Comparison of ENCODE assay signal across 22 cellular contexts in the genomic region with DNA sequence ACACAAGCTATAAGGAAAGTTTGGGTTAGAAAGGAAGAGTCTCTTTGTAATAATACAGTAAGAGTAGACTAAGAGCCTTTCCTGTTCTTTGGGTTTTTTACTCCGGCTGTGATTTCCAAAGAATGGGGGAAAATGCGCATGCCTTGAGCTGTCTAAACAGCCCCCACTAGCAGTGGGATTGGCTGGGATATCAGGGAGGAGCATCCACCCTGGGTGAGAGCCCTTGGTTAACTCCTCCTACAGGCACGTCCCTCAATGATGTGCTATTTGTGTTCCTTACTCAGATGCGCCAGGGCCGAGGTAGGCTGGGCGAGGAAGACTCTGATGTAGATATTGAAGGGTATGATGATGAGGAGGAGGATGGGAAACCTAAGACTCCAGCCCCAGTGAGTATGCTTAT.
A peak's percentile ranks its signal among the peaks of the same experiment; 100 is the strongest.
DNase-seq lines count a peak whose midpoint lies in the region; ATAC-seq, FAIRE-seq and TF ChIP-seq lines count a peak whose summit lies in the region.
"Had no signal": no experiment of that assay in that cellular context is flagged by ENCODE, and none has a peak within 500 bp of the region (broad histone marks: within the 10 kb centered on the region; RNA-seq: fewer than 3 reads in every experiment).

No MANE protein-coding gene starts in this region.

- H3K4me3 Mint-ChIP-seq in astrocyte (ENCODE audit: unreplicated experiment): no peak overlapping the region
- H3K4me3 Mint-ChIP-seq: CD14-positive monocyte; CD4-positive, alpha-beta T cell; CD8-positive, alpha-beta memory T cell; HFFc6 had no signal

- H4K20me1 ChIP-seq in astrocyte (ENCODE audit: insufficient read depth, low read length): no peaks in the 10 kb centered on the region

- H3K27me3 ChIP-seq in H7 (ENCODE audit: control insufficient read depth, insufficient read depth, low read length): no peaks in the 10 kb centered on the region
- H3K27me3 ChIP-seq in astrocyte (ENCODE audit: insufficient read depth, low read length): no peaks in the 10 kb centered on the region
- H3K27me3 ChIP-seq: BE2C had no signal

- no peaks in the 10 kb centered on the region for H3K4me1 ChIP-seq in astrocyte (ENCODE audit: insufficient read depth, low read length)
- H3K4me1 ChIP-seq: A549; BE2C; BLaER1 treated with 17β-estradiol and CSF1 and Interleukin-3, amounts not matched to agents 10 nM and 100 nM; HAP-1 had no signal

- no peak overlapping the region for H3K9ac ChIP-seq in astrocyte (ENCODE audit: low read length)
- H3K9ac ChIP-seq: BLaER1 treated with 17β-estradiol and CSF1 and Interleukin-3, amounts not matched to agents 10 nM and 100 nM had no signal

- ATAC-seq in HG03135 (IDR thresholded peaks at IDR 0.05; ENCODE audit: unreplicated experiment): no peak
- ATAC-seq in GM19324 (IDR thresholded peaks at IDR 0.05; ENCODE audit: low FRiP score, unreplicated experiment): no peak
- no peak for ATAC-seq in GM18519 (IDR thresholded peaks at IDR 0.05; ENCODE audit: low FRiP score, unreplicated experiment)
- ATAC-seq: A549, GM12878 had no signal

- no peak for TF ChIP-seq CTCF in astrocyte (IDR thresholded peaks at IDR 0.05; ENCODE audit: insufficient read depth, low read depth, low read length)

- no peak overlapping the region for H3K27ac Mint-ChIP-seq in astrocyte (ENCODE audit: unreplicated experiment)
- H3K27ac Mint-ChIP-seq: CD4-positive, alpha-beta T cell; HFFc6 had no signal

- H2AFZ ChIP-seq in astrocyte (ENCODE audit: low read depth, low read length): no peak overlapping the region

- no peaks in the 10 kb centered on the region for H3K9me3 ChIP-seq in astrocyte (ENCODE audit: insufficient read depth, low read depth, low read length)
- H3K9me3 ChIP-seq: A549; BE2C; BLaER1 treated with 17β-estradiol and CSF1 and Interleukin-3, amounts not matched to agents 10 nM and 100 nM; HAP-1 had no signal

- H3K9me3 Mint-ChIP-seq in astrocyte (ENCODE audit: unreplicated experiment): no peaks in the 10 kb centered on the region
- H3K9me3 Mint-ChIP-seq: CD14-positive monocyte; CD4-positive, alpha-beta T cell; CD8-positive, alpha-beta memory T cell; HFFc6 had no signal

- no peak overlapping the region for H3K27ac ChIP-seq in astrocyte (ENCODE audit: low read depth, low read length)
- H3K27ac ChIP-seq: A549; BLaER1 treated with 17β-estradiol and CSF1 and Interleukin-3, amounts not matched to agents 10 nM and 100 nM had no signal

- H3K27me3 Mint-ChIP-seq in astrocyte (ENCODE audit: low read depth, unreplicated experiment): no peaks in the 10 kb centered on the region
- H3K27me3 Mint-ChIP-seq: CD4-positive, alpha-beta T cell had no signal

- peaks cover 13% of the 10 kb centered on the region for H3K36me3 Mint-ChIP-seq in astrocyte (ENCODE audit: low read depth, unreplicated experiment)

- H3K4me3 ChIP-seq in H7 (ENCODE audit: insufficient read depth, low read depth, low read length): no peak overlapping the region
- no peak overlapping the region for H3K4me3 ChIP-seq in astrocyte (ENCODE audit: insufficient read depth, low read depth, low read length)
- H3K4me3 ChIP-seq: A549; BLaER1 treated with 17β-estradiol and CSF1 and Interleukin-3, amounts not matched to agents 10 nM and 100 nM; GM12878; HAP-1 had no signal

- DNase-seq in ELF-1 (ENCODE audit: low read depth, low spot score) (peak; percentile 12), H7 (peak; percentile 54), astrocyte (ENCODE audit: low read depth) (no peak), iPS-NIHi7 (ENCODE audit: extremely low spot score) (peak; percentile 12)
- DNase-seq: 8988T; ACHN; AML-193; BE2C; CD4-positive, alpha-beta T cell; CD8-positive, alpha-beta memory T cell; DMS153; DND-41; GDM1; HFFc6 had no signal

- FAIRE-seq in astrocyte (lab: Jason Lieb, UNC): peak; percentile 26
- FAIRE-seq: GM12878 had no signal

- peaks cover 11% of the 10 kb centered on the region for H3K4me1 Mint-ChIP-seq in astrocyte (ENCODE audit: low read depth, unreplicated experiment)
- H3K4me1 Mint-ChIP-seq: CD14-positive monocyte; CD8-positive, alpha-beta memory T cell had no signal

- H3K36me3 ChIP-seq in H7 (replicated peaks; ENCODE audit: control insufficient read depth, insufficient read depth, low read length) (peaks cover 16% of the 10 kb centered on the region), astrocyte (ENCODE audit: insufficient read depth, low read length) (peaks cover 46% of the 10 kb centered on the region)

- H3K79me2 ChIP-seq in astrocyte (ENCODE audit: insufficient read depth, low read length): no peaks in the 10 kb centered on the region

- no peak overlapping the region for H3K4me2 ChIP-seq in astrocyte (ENCODE audit: low read length)
- H3K4me2 ChIP-seq: A549; BLaER1 treated with 17β-estradiol and CSF1 and Interleukin-3, amounts not matched to agents 10 nM and 100 nM had no signal
